In genomic region chr1:180888870-180889269, GRCh38 we compare ENCODE assay signal across 1 cellular context.
TF ChIP-seq lines count a peak whose summit lies in the region.

No MANE protein-coding gene starts in this region.

TF ChIP-seq in GM12878, 131 proteins besides CTCF, POLR2A, EP300 and RAD21 (continued from another document and continues in another):
- TF ChIP-seq E2F8 (IDR thresholded peaks at IDR 0.05; ENCODE audit: low read depth, partially characterized antibody) (no peak), TCF7 (IDR thresholded peaks at IDR 0.05; ENCODE audit: borderline replicate concordance) (no peak), ZBTB11 (CRISPR knock-in tag; IDR thresholded peaks at IDR 0.05) (no peak), ZNF207 (IDR thresholded peaks at IDR 0.05; ENCODE audit: borderline replicate concordance) (peak; percentile 45; the same call in 1 of the 2 replicates), TCF3 (IDR thresholded peaks at IDR 0.05; ENCODE audit: borderline replicate concordance, insufficient read depth, low read depth, low read length) (no peak), HCFC1 (IDR thresholded peaks at IDR 0.05; ENCODE audit: low read length) (no peak), WRNIP1 (IDR thresholded peaks at IDR 0.05; ENCODE audit: borderline replicate concordance, low read depth, low read length) (no peak), ZNF687 (IDR thresholded peaks at IDR 0.05) (peak; percentile 75; the same call in 1 of the 2 replicates), CEBPZ (IDR thresholded peaks at IDR 0.05; ENCODE audit: low read depth, low read length) (no peak), ETV6 (conservative IDR thresholded peaks at IDR 0.05 in 1 of 2, IDR thresholded peaks at IDR 0.05 in 1 of 2; ENCODE audit: borderline replicate concordance in 1 of 2, low read depth in 1 of 2) (peak in 1 of 2 experiments; percentile 26; a peak in 1 of 4 replicates), CREB1 (IDR thresholded peaks at IDR 0.05; ENCODE audit: low read depth) (no peak), ZNF384 (IDR thresholded peaks at IDR 0.05; ENCODE audit: borderline replicate concordance, low read depth, low read length) (no peak), USF1 (IDR thresholded peaks at IDR 0.05; ENCODE audit: borderline replicate concordance, extremely low read length, insufficient read depth, low read depth, low read length) (no peak), SREBF2 (IDR thresholded peaks at IDR 0.05; ENCODE audit: low read length) (no peak), MTA2 (IDR thresholded peaks at IDR 0.05; ENCODE audit: low read depth) (peak; percentile 56; the same call in 1 of the 2 replicates), TCF12 (IDR thresholded peaks at IDR 0.05; ENCODE audit: low read depth, low read length) (no peak), CHD1 (IDR thresholded peaks at IDR 0.05; ENCODE audit: low read depth, low read length) (no peak), BCL3 (IDR thresholded peaks at IDR 0.05; ENCODE audit: borderline replicate concordance, insufficient read depth, low read depth, low read length, poor library complexity, severe bottlenecking) (no peak), RB1 (IDR thresholded peaks at IDR 0.05; ENCODE audit: borderline replicate concordance) (no peak), FOXK2 (IDR thresholded peaks at IDR 0.05) (no peak), ATF7 (IDR thresholded peaks at IDR 0.05; ENCODE audit: low read depth) (0 out of 2 replicates have a peak, but pooled peaks have one; percentile 18), STAT1 (conservative IDR thresholded peaks at IDR 0.05) (no peak), DPF2 (IDR thresholded peaks at IDR 0.05) (peak; percentile 60; the same call in 1 of the 2 replicates), BCL11A (IDR thresholded peaks at IDR 0.05; ENCODE audit: low read depth, low read length) (no peak), HSF1 (IDR thresholded peaks at IDR 0.05; ENCODE audit: low read depth, low read length) (no peak), RAD51 (IDR thresholded peaks at IDR 0.05) (no peak), GABPA (IDR thresholded peaks at IDR 0.05; ENCODE audit: low read depth) (no peak), RFX5 (IDR thresholded peaks at IDR 0.05; ENCODE audit: low read depth, low read length) (no peak), SUPT20H (IDR thresholded peaks at IDR 0.05; ENCODE audit: borderline replicate concordance, control insufficient read depth, low read depth, low read length) (no peak), ZNF217 (IDR thresholded peaks at IDR 0.05) (no peak; the same call in 1 of the 2 replicates), IKZF2 (IDR thresholded peaks at IDR 0.05) (peak; percentile 71 to 78; a peak in 3 of 4 replicates), ZBTB33 (IDR thresholded peaks at IDR 0.05) (no peak), ELK1 (IDR thresholded peaks at IDR 0.05; ENCODE audit: low read depth, low read length) (no peak)
